8 cellular contexts compared by ENCODE assay signal in genomic region chr12:65278576-65279386, GRCh38. TPM values are rescaled to one million over a fixed set of nuclear protein-coding genes. Genes with fewer than 3 reads are reported as not detected.
DNase-seq lines count a peak whose midpoint lies in the region; ATAC-seq, FAIRE-seq and TF ChIP-seq lines count a peak whose summit lies in the region.

TSS of gene MSRB3 (plus strand) at chr12:65278683. CDS start at chr12:65308580, 29,897 bp downstream.

- H4K20me1 ChIP-seq in HepG2 (ENCODE audit: insufficient read depth, low read length), result no peaks in the 10 kb centered on the region

- H3K27me3 Mint-ChIP-seq in T-helper 1 cell treated with Interleukin-12 subunit alpha and Interleukin-12 subunit beta and Interleukin-4 antibody, amounts not matched to agents 30 μg/mL and 1 μg/mL, for 36 hours (ENCODE audit: low read depth), result peaks cover 70% of the 10 kb centered on the region

- TF ChIP-seq EP300 in HepG2 (IDR thresholded peaks at IDR 0.05; ENCODE audit: low read depth in 2 of 2, low read length in 2 of 2) (no peak), HepG2 (CRISPR knock-in tag; IDR thresholded peaks at IDR 0.05; ENCODE audit: borderline replicate concordance) (no peak)

- peak within 1 kb of the TSS; percentile 52 for H3K4me3 Mint-ChIP-seq in T-helper 1 cell treated with Interleukin-12 subunit alpha and Interleukin-12 subunit beta and Interleukin-4 antibody, amounts not matched to agents 30 μg/mL and 1 μg/mL, for 36 hours

- no TSS peak for BruUV-seq in HepG2 (replicated peaks; lab: Mats Ljungman, UMichigan)

- H3K36me3 ChIP-seq in duodenal mucosa (ENCODE audit: control insufficient read depth in 1 of 2, insufficient read depth in 2 of 2, low read length in 2 of 2), result no peaks in the 10 kb centered on the region
- H3K36me3 ChIP-seq in HepG2 (replicated peaks in 1 of 2; ENCODE audit: control insufficient read depth in 1 of 2, insufficient read depth in 2 of 2, low read length in 2 of 2), result no peaks in the 10 kb centered on the region

- H3K9me3 ChIP-seq in duodenal mucosa (ENCODE audit: control insufficient read depth in 1 of 2, low read length in 2 of 2) (no peaks in the 10 kb centered on the region), HepG2 (ENCODE audit: low read length) (no peaks in the 10 kb centered on the region)

- CTCF ChIA-PET in HepG2 (lab: Yijun Ruan, JAX; ENCODE audit: low intra/inter-chr PET ratio, low total read pairs), result no interaction called here

- H3K4me2 ChIP-seq in HepG2 (ENCODE audit: low read depth, low read length), result peak within 1 kb of the TSS; percentile 92

- TF ChIP-seq RAD21 in HepG2 (CRISPR knock-in tag; IDR thresholded peaks at IDR 0.05), result no peak

- ATAC-seq in GM18511 (IDR thresholded peaks at IDR 0.05; ENCODE audit: unreplicated experiment) (peak; percentile 67), HG03103 (IDR thresholded peaks at IDR 0.05; ENCODE audit: low read depth, unreplicated experiment) (peak; percentile 55), HepG2 (peak; percentile 90)
- peak; percentile 50 for ATAC-seq in stimulated activated naive CD8-positive, alpha-beta T cell treated with anti-CD3 and anti-CD28 coated beads, Interleukin-15, Interleukin-2, amounts not matched to agents 100 U/mL and 50 U/mL, for 24 hours

- H2AFZ ChIP-seq in HepG2 (ENCODE audit: low read length), result peak within 1 kb of the TSS; percentile 18

- in situ Hi-C loops in HepG2 (cut with HindIII; ENCODE audit: extremely low pct_ligation_motif_present, low pct_unique_long_range_greater_than_20kb), result no loop called here

- peaks cover 3% of the 10 kb centered on the region for H3K4me1 Mint-ChIP-seq in T-helper 1 cell treated with Interleukin-12 subunit alpha and Interleukin-12 subunit beta and Interleukin-4 antibody, amounts not matched to agents 30 μg/mL and 1 μg/mL, for 36 hours (ENCODE audit: low read depth)

- intact Hi-C loops in HepG2 (cut with micrococcal nuclease; ENCODE audit: unreplicated experiment), result no loop called here

- FAIRE-seq in HepG2 (lab: Jason Lieb, UNC), result no peak

- peaks cover 7 to 25% of the 10 kb centered on the region in 2 donors for H3K27me3 ChIP-seq in duodenal mucosa (ENCODE audit: control insufficient read depth in 1 of 2, insufficient read depth in 2 of 2, low read length in 2 of 2)
- H3K27me3 ChIP-seq in HepG2 (ENCODE audit: control insufficient read depth in 1 of 2, insufficient read depth in 2 of 2, low read length in 2 of 2), result peaks cover 3 to 9% of the 10 kb centered on the region in 2 experiments; a peak in 3 of 5 replicates

- TF ChIP-seq CTCF in AG09309 (IDR thresholded peaks at IDR 0.05; ENCODE audit: control insufficient read depth, insufficient read depth, low read depth, low read length, missing control alignments), result no peak
- peak; percentile 34 for TF ChIP-seq CTCF in HepG2 (CRISPR knock-in tag; IDR thresholded peaks at IDR 0.05)

- WGBS in HepG2 (ENCODE audit: low lambda C conversion rate), result 0% methylated on average over 7 of the region's 88 CpGs

- peak within 1 kb of the TSS; percentile 6 to 33 for H3K9ac ChIP-seq in duodenal mucosa (ENCODE audit: low read depth in 1 of 2, low read length in 2 of 2)
- H3K9ac ChIP-seq in HepG2 (ENCODE audit: insufficient read depth, low read depth, low read length), result peak within 1 kb of the TSS; percentile 39; the same call in 1 of the 2 replicates

- H3K4me1 ChIP-seq in duodenal mucosa (ENCODE audit: control insufficient read depth in 1 of 2, insufficient read depth in 2 of 2, low read length in 2 of 2) (peaks cover 0 to 5% of the 10 kb centered on the region in 2 donors), HepG2 (ENCODE audit: insufficient read depth, low read length) (0 out of 2 replicates have a peak, but pooled peaks cover 5% of the 10 kb centered on the region)

- no peak within 1 kb of the TSS for H3K27ac Mint-ChIP-seq in T-helper 1 cell treated with Interleukin-12 subunit alpha and Interleukin-12 subunit beta and Interleukin-4 antibody, amounts not matched to agents 30 μg/mL and 1 μg/mL, for 36 hours

- peak within 1 kb of the TSS; percentile 99 for H3K4me3 ChIP-seq in AG09309 (ENCODE audit: control insufficient read depth, low read depth, low read length)
- H3K4me3 ChIP-seq in duodenal mucosa (ENCODE audit: low read depth in 1 of 2, low read length in 2 of 2), result peak within 1 kb of the TSS; percentile 69 to 76
- peak within 1 kb of the TSS; percentile 64 to 80 (median 76) for H3K4me3 ChIP-seq in HepG2 (replicated peaks in 1 of 3; ENCODE audit: insufficient read depth in 1 of 3, low read depth in 2 of 3, low read length in 3 of 3)

- no peak for TF ChIP-seq POLR2A in HepG2 (IDR thresholded peaks at IDR 0.05; ENCODE audit: insufficient read depth in 1 of 2, low read depth in 2 of 2, low read length in 2 of 2)

- H3K9me3 Mint-ChIP-seq in T-helper 1 cell treated with Interleukin-12 subunit alpha and Interleukin-12 subunit beta and Interleukin-4 antibody, amounts not matched to agents 30 μg/mL and 1 μg/mL, for 36 hours, result no peaks in the 10 kb centered on the region

- peak; percentile 24 for DNase-seq in AG09309 (ENCODE audit: low read depth)
- DNase-seq in HepG2 (ENCODE audit: low spot score), result peak; percentile 44
- DNase-seq in stimulated activated naive CD8-positive, alpha-beta T cell treated with anti-CD3 and anti-CD28 coated beads, Interleukin-15, Interleukin-2, amounts not matched to agents 100 U/mL and 50 U/mL, for 24 hours, result peak; percentile 30
- DNase-seq in NAMALWA (ENCODE audit: low spot score), result no peak

- no peaks in the 10 kb centered on the region for H3K79me2 ChIP-seq in HepG2 (ENCODE audit: insufficient read depth, low read length)

- POLR2A ChIA-PET in HepG2 (lab: Yijun Ruan, JAX), result no interaction called here

- no peaks in the 10 kb centered on the region for H3K36me3 Mint-ChIP-seq in T-helper 1 cell treated with Interleukin-12 subunit alpha and Interleukin-12 subunit beta and Interleukin-4 antibody, amounts not matched to agents 30 μg/mL and 1 μg/mL, for 36 hours (ENCODE audit: low read depth)

- H3K27ac ChIP-seq in duodenal mucosa (ENCODE audit: low read depth, low read length), result peak within 1 kb of the TSS; percentile 42
- no peak within 1 kb of the TSS for H3K27ac ChIP-seq in HepG2 (ENCODE audit: extremely low read length, insufficient read depth, low read length)

TF ChIP-seq in HepG2, 621 proteins besides CTCF, POLR2A, EP300 and RAD21 (continues in another document):
- no peak for TF ChIP-seq ZSCAN29 (CRISPR knock-in tag; conservative IDR thresholded peaks at IDR 0.05)
- peak; percentile 40; the same call in 1 of the 2 replicates for TF ChIP-seq SALL2 (CRISPR knock-in tag; IDR thresholded peaks at IDR 0.05)
- TF ChIP-seq KDM3A (CRISPR knock-in tag; IDR thresholded peaks at IDR 0.05; ENCODE audit: low read depth), result 0 out of 2 replicates have a peak, but pooled peaks have one; percentile 22
- 0 out of 2 replicates have a peak, but pooled peaks have one; percentile 32 for TF ChIP-seq ZNF839 (CRISPR knock-in tag; IDR thresholded peaks at IDR 0.05; ENCODE audit: borderline replicate concordance)
- TF ChIP-seq FOXC1 (CRISPR knock-in tag; IDR thresholded peaks at IDR 0.05; ENCODE audit: borderline replicate concordance), result 0 out of 2 replicates have a peak, but pooled peaks have one; percentile 30
- no peak for TF ChIP-seq ZBTB42 (CRISPR knock-in tag; IDR thresholded peaks at IDR 0.05)
- TF ChIP-seq BCL3 (CRISPR knock-in tag; IDR thresholded peaks at IDR 0.05), result 0 out of 2 replicates have a peak, but pooled peaks have one; percentile 62
- TF ChIP-seq GLI4 (CRISPR knock-in tag; IDR thresholded peaks at IDR 0.05; ENCODE audit: borderline replicate concordance), result 0 out of 2 replicates have a peak, but pooled peaks have one; percentile 52
- TF ChIP-seq BORCS8-MEF2B (CRISPR knock-in tag; IDR thresholded peaks at IDR 0.05), result 0 out of 2 replicates have a peak, but pooled peaks have one; percentile 47
- 0 out of 2 replicates have a peak, but pooled peaks have one; percentile 44 for TF ChIP-seq TARDBP (CRISPR knock-in tag; IDR thresholded peaks at IDR 0.05)
- TF ChIP-seq FOSL2 (CRISPR knock-in tag; IDR thresholded peaks at IDR 0.05), result no peak
- TF ChIP-seq SRSF1 (optimal IDR thresholded peaks at IDR 0.05; ENCODE audit: low read depth, low read length), result peak; percentile 41
- TF ChIP-seq ZSCAN25 (CRISPR knock-in tag; IDR thresholded peaks at IDR 0.05), result peak; percentile 91
- TF ChIP-seq ZNF547 (CRISPR knock-in tag; IDR thresholded peaks at IDR 0.05), result peak; percentile 21; the same call in 1 of the 2 replicates

RNA-seq across cellular contexts. Expression of gene MSRB3, which starts in this region (rescaled TPM):
- 1.4 and 1.5 TPM in 2 replicates for total RNA-seq in HepG2 (2016; rRNA removed; fragmentation: Illumina TruSeq; extraction: Trizol)
- 1.1 and 1.8 TPM in 2 replicates for total RNA-seq in HepG2 (2016; cell fraction: cytosol; rRNA removed; fragmentation: Illumina TruSeq; extraction: Trizol; ENCODE audit: low read depth)
- total RNA-seq in HepG2 (2016; cell fraction: insoluble cytoplasmic fraction; rRNA removed; fragmentation: Illumina TruSeq; extraction: Trizol), result 0.79 and 2.2 TPM in 2 replicates
- 0.96 and 1.7 TPM in 2 replicates for total RNA-seq in HepG2 (2016; cell fraction: membrane; rRNA removed; fragmentation: Illumina TruSeq; extraction: Trizol)
- 1.4 and 1.5 TPM in 2 replicates for total RNA-seq in HepG2 (2016; cell fraction: nucleus; rRNA removed; fragmentation: Illumina TruSeq; extraction: Trizol)
- polyA plus RNA-seq in HepG2 (2011; rRNA removed), result 1.6 and 1.9 TPM in 2 replicates
- polyA plus RNA-seq in HepG2 (2011; cell fraction: cytosol; rRNA removed), result 0.98 and 1.4 TPM in 2 replicates
- 0.59 and 0.96 TPM in 2 replicates for polyA plus RNA-seq in HepG2 (2011; cell fraction: nucleus; rRNA removed)
- polyA plus RNA-seq in HepG2 (2012), result 0.49 and 0.52 TPM in 2 replicates
- polyA plus RNA-seq in HepG2 (2016; cell fraction: cytosol; fragmentation: Illumina TruSeq; extraction: Trizol; ENCODE audit: low read depth), result 0.66 and 0.92 TPM in 2 replicates
- polyA plus RNA-seq in HepG2 (2016; cell fraction: insoluble cytoplasmic fraction; fragmentation: Illumina TruSeq; extraction: Trizol; ENCODE audit: low read depth), result 1.1 and 1.3 TPM in 2 replicates
- 0.57 and 1.9 TPM in 2 replicates for polyA plus RNA-seq in HepG2 (2016; cell fraction: membrane; fragmentation: Illumina TruSeq; extraction: Trizol; ENCODE audit: low read depth)
- 1.8 TPM in 2 replicates for polyA plus RNA-seq in HepG2 (2016; cell fraction: nucleus; fragmentation: Illumina TruSeq; extraction: Trizol; ENCODE audit: insufficient read depth, low read depth)
- polyA minus RNA-seq in HepG2 (2011; rRNA and poly(A)+ RNA removed; ENCODE audit: low replicate concordance), result 3.4 and 28.8 TPM in 2 replicates
- 0.79 and 0.97 TPM in 2 replicates for polyA minus RNA-seq in HepG2 (2011; cell fraction: cytosol; rRNA and poly(A)+ RNA removed)
- 5.0 and 5.9 TPM in 2 replicates for polyA minus RNA-seq in HepG2 (2011; cell fraction: nucleus; rRNA and poly(A)+ RNA removed)
